Comparison of ENCODE assay signal across 1 cellular context in the genomic region with DNA sequence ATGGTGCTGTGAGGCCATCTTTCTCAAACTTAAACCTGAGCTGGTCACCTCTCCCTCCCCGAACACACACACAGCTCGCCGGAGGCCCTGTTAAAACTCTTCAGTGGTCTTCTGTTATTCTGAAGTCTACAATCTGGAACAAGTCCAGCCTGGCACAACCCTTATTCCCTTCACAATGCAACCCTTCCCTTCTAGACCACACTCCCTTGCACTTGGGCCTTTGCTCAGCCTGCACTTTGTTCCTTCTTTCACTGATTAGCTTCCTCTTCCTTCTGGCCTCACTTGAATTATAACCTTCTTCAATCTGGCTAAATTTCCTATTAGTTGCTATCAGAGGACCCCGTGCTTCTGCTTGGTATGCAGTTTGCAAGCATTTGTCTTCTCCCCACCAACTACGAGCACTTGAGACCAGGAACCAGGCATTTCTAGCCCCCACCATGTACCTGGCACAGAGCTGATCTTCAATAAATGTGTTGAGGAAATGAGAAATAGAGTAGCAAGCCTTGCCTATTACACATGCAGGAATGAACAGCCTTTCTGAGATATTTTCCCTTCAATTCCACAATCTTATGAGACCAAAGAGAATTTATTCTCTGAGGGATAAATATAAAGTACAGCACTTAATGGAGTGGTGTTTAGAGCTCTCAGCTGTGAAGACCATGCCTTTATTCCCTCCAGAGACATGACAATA.
TF ChIP-seq lines count a peak whose summit lies in the region.

No MANE protein-coding gene starts in this region.

TF ChIP-seq in H1, 55 proteins besides CTCF, POLR2A, EP300 and RAD21 (continued from another document):
- TF ChIP-seq ASH2L (IDR thresholded peaks at IDR 0.05; ENCODE audit: low read length) (no peak), SIRT6 (IDR thresholded peaks at IDR 0.05; ENCODE audit: low read length) (no peak), JUN (IDR thresholded peaks at IDR 0.05; ENCODE audit: low read depth, low read length) (no peak), KDM4A (IDR thresholded peaks at IDR 0.05; ENCODE audit: low read depth, low read length, severe bottlenecking) (no peak)
